24 cellular contexts compared by ENCODE assay signal in the genomic region with DNA sequence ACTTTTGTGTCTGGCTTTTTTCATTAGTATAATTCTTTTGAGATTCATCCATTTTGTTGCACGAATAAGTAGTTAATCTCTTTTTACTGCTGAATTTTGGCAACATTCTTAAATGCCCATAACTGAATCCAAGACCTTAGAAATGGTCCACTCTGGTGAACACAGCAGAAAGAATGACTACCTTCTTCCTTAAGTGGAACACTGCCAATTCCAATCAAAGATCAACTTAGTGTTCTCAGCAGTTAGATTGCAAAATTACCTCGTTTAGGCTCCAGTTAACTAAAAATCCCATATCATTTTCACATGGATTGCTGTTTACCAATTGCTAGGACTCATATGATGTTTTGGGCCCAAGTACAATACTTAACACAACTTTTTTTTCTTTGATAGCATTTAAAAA. TPM values are rescaled to one million over a fixed set of nuclear protein-coding genes. Genes with fewer than 3 reads are reported as not detected.
A peak's percentile ranks its signal among the peaks of the same experiment; 100 is the strongest.
DNase-seq lines count a peak whose midpoint lies in the region; ATAC-seq and TF ChIP-seq lines count a peak whose summit lies in the region.
"Had no signal": no experiment of that assay in that cellular context is flagged by ENCODE, and none has a peak within 500 bp of the region (broad histone marks: within the 10 kb centered on the region; RNA-seq: fewer than 3 reads in every experiment).

No MANE protein-coding gene starts in this region.

- TF ChIP-seq CTCF in choroid plexus epithelial cell (conservative IDR thresholded peaks at IDR 0.05; ENCODE audit: low read depth, low read length) (no peak), foreskin keratinocyte (conservative IDR thresholded peaks at IDR 0.05) (no peak)

- peak overlapping the region; percentile 54 for H3K27ac ChIP-seq in subcutaneous abdominal adipose tissue (ENCODE audit: low read depth, low read length)
- no peak overlapping the region for H3K27ac ChIP-seq in foreskin keratinocyte
- H3K27ac ChIP-seq: BLaER1 had no signal

- H3K4me1 ChIP-seq in adipocyte (ENCODE audit: control insufficient read depth, insufficient read depth, low read length) (peaks cover 37% of the 10 kb centered on the region), subcutaneous abdominal adipose tissue (ENCODE audit: control insufficient read depth in 5 of 5, insufficient read depth in 5 of 5, low read length in 5 of 5) (peaks cover 0 to 40% (median 17%) of the 10 kb centered on the region in 5 donors), foreskin keratinocyte (no peaks in the 10 kb centered on the region)
- H3K4me1 ChIP-seq: BE2C, BLaER1 had no signal

- H3K9ac ChIP-seq in adipocyte (ENCODE audit: low read length) (peak overlapping the region; percentile 59), subcutaneous abdominal adipose tissue (ENCODE audit: low read length in 5 of 5) (peak overlapping the region in 1 of 5 donors; percentile 22)
- H3K9ac ChIP-seq: BLaER1 had no signal

- DNase-seq in adipocyte (ENCODE audit: low read depth), result no peak
- DNase-seq in choroid plexus epithelial cell (ENCODE audit: low read depth), result peak; percentile 4
- no peak for DNase-seq in left lobe of liver (ENCODE audit: low spot score)
- DNase-seq in stimulated activated naive CD4-positive, alpha-beta T cell (lab: John Stamatoyannopoulos, UW), result no peak
- DNase-seq in NCI-H2029 (lab: John Stamatoyannopoulos, UW), result no peak
- no peak for DNase-seq in foreskin keratinocyte
- DNase-seq: 8988T; ACHN; BE2C; C1 segment of cervical spinal cord; CD4-positive, alpha-beta memory T cell; CD4-positive, CD25-positive, alpha-beta regulatory T cell; CD8-positive, alpha-beta memory T cell; COR-L47; DMS 273 treated with DMSO at 0.1 percent for 48 hours; DMS153; DMS53; DMS79; DND-41; EL; GDM1 had no signal

- H3K4me3 ChIP-seq in adipocyte (ENCODE audit: low read length), result no peak overlapping the region
- no peak overlapping the region for H3K4me3 ChIP-seq in choroid plexus epithelial cell (ENCODE audit: low read depth, low read length)
- no peak overlapping the region for H3K4me3 ChIP-seq in subcutaneous abdominal adipose tissue (ENCODE audit: low read depth in 1 of 5, low read length in 5 of 5)
- H3K4me3 ChIP-seq: BLaER1, GM12878 had no signal

- H3K36me3 ChIP-seq in adipocyte (ENCODE audit: control insufficient read depth, insufficient read depth, low read length, severe bottlenecking) (no peaks in the 10 kb centered on the region), subcutaneous abdominal adipose tissue (ENCODE audit: control insufficient read depth in 5 of 5, insufficient read depth in 5 of 5, low read length in 5 of 5) (no peaks in the 10 kb centered on the region)
- H3K36me3 ChIP-seq: BE2C, BLaER1 had no signal

- H3K27me3 ChIP-seq in adipocyte (replicated peaks; ENCODE audit: control insufficient read depth, insufficient read depth, low read length), result no peaks in the 10 kb centered on the region
- no peaks in the 10 kb centered on the region for H3K27me3 ChIP-seq in subcutaneous abdominal adipose tissue (ENCODE audit: control insufficient read depth in 5 of 5, insufficient read depth in 4 of 5, low read length in 5 of 5)
- no peaks in the 10 kb centered on the region for H3K27me3 ChIP-seq in foreskin keratinocyte
- H3K27me3 ChIP-seq: BE2C, BLaER1 had no signal

- H3K9me3 ChIP-seq in adipocyte (ENCODE audit: control insufficient read depth, low read length) (peaks cover 1% of the 10 kb centered on the region), subcutaneous abdominal adipose tissue (ENCODE audit: control insufficient read depth in 5 of 5, low read length in 5 of 5) (peaks cover 0 to 5% (median 3%) of the 10 kb centered on the region in 5 donors)
- H3K9me3 ChIP-seq: BE2C, BLaER1 had no signal

- ATAC-seq in left lobe of liver, result peak; percentile 24
- ATAC-seq in foreskin keratinocyte, result no peak
- ATAC-seq: GM12878 had no signal

RNA-seq across cellular contexts. Expression of gene MDH1, which starts 59.9 kb away (rescaled TPM):
- total RNA-seq in left lobe of liver, result 112 TPM
- total RNA-seq in foreskin keratinocyte, result 235 and 257 TPM in 2 replicates
- polyA plus RNA-seq in foreskin keratinocyte, result 208 and 249 TPM in 2 replicates
